ENCODE assay signal across 24 cellular contexts in genomic region chr16:31484491-31485171, GRCh38. TPM values are rescaled to one million over a fixed set of nuclear protein-coding genes. Genes with fewer than 3 reads are reported as not detected.
DNase-seq lines count a peak whose midpoint lies in the region; ATAC-seq, FAIRE-seq and TF ChIP-seq lines count a peak whose summit lies in the region.
"Had no signal": no experiment of that assay in that cellular context is flagged by ENCODE, and none has a peak within 500 bp of the region (broad histone marks: within the 10 kb centered on the region; RNA-seq: fewer than 3 reads in every experiment).

No MANE protein-coding gene starts in this region.

- peaks cover 3% of the 10 kb centered on the region for H3K36me3 Mint-ChIP-seq in nephron (ENCODE audit: low read depth)

- peak overlapping the region in 1 of 2 experiments; percentile 40; a peak in 2 of 6 replicates for H3K27ac ChIP-seq in A549
- no peak overlapping the region for H3K27ac ChIP-seq in Peyer's patch
- peak overlapping the region; percentile 77 for H3K27ac ChIP-seq in hepatocyte
- H3K27ac ChIP-seq: brain microvascular endothelial cell, right lobe of liver, tibial artery had no signal

- no peak for TF ChIP-seq EP300 in A549 (IDR thresholded peaks at IDR 0.05)

- no peak for TF ChIP-seq CTCF in A549 (IDR thresholded peaks at IDR 0.05)
- TF ChIP-seq CTCF in Peyer's patch (IDR thresholded peaks at IDR 0.05): no peak
- no peak for TF ChIP-seq CTCF in hepatocyte (IDR thresholded peaks at IDR 0.05; ENCODE audit: poor library complexity)
- TF ChIP-seq CTCF in nephron (IDR thresholded peaks at IDR 0.05; ENCODE audit: unreplicated experiment in 3 of 3): no peak

- peak; percentile 27 to 28; a peak in 3 of 6 replicates for ATAC-seq in A549
- no peak for ATAC-seq in GM21381 (IDR thresholded peaks at IDR 0.05; ENCODE audit: unreplicated experiment)
- ATAC-seq: GM12878, right lobe of liver had no signal

- H3K4me1 ChIP-seq in A549 (peaks cover 17% of the 10 kb centered on the region; the same call in 2 of the 3 replicates), Peyer's patch (peaks cover 4 to 37% (median 7%) of the 10 kb centered on the region in 4 donors), hepatocyte (ENCODE audit: insufficient read depth) (peaks cover 25% of the 10 kb centered on the region)

- TF ChIP-seq RAD21 in A549 (conservative IDR thresholded peaks at IDR 0.05 in 1 of 2, IDR thresholded peaks at IDR 0.05 in 1 of 2): no peak

- CTCF ChIA-PET in A549 (lab: Yijun Ruan, JAX): no interaction called here

- FAIRE-seq in A549 (lab: Jason Lieb, UNC): no peak
- FAIRE-seq: GM12878 had no signal

- H3K4me3 ChIP-seq in A549: no peak overlapping the region
- H3K4me3 ChIP-seq in Peyer's patch: no peak overlapping the region
- no peak overlapping the region for H3K4me3 ChIP-seq in hepatocyte
- H3K4me3 ChIP-seq: GM12878, right lobe of liver, tibial artery had no signal

- H3K4me3 Mint-ChIP-seq in nephron: peak overlapping the region in 2 of 3 experiments; percentile 48 to 67
- H3K4me3 Mint-ChIP-seq: HFFc6 had no signal

- WGBS in A549 (ENCODE audit: missing lambda C conversion rate): 45% methylated on average over 12 of the region's 14 CpGs
- WGBS in hepatocyte (ENCODE audit: low lambda C conversion rate, missing lambda C conversion rate): 28% methylated on average over 13 of the region's 14 CpGs

- peaks cover 15% of the 10 kb centered on the region for H3K4me1 Mint-ChIP-seq in nephron

- H3K4me2 ChIP-seq in A549: peak overlapping the region; percentile 8; the same call in 2 of the 3 replicates
- peak overlapping the region; percentile 58 for H3K4me2 ChIP-seq in hepatocyte

- H4K20me1 ChIP-seq in hepatocyte (ENCODE audit: insufficient read depth, poor library complexity, severe bottlenecking): no peaks in the 10 kb centered on the region

- H3K9me3 Mint-ChIP-seq in nephron: no peaks in the 10 kb centered on the region
- H3K9me3 Mint-ChIP-seq: HFFc6 had no signal

- H3K9me3 ChIP-seq in A549 (no peaks in the 10 kb centered on the region), Peyer's patch (peaks cover 0 to 4% (median 0%) of the 10 kb centered on the region in 4 donors), hepatocyte (ENCODE audit: low read depth) (no peaks in the 10 kb centered on the region)
- H3K9me3 ChIP-seq: right lobe of liver, tibial artery had no signal

- H3K27ac Mint-ChIP-seq in nephron: peak overlapping the region in 2 of 3 experiments; percentile 41 to 89
- H3K27ac Mint-ChIP-seq: HFFc6 had no signal

- no peaks in the 10 kb centered on the region for H3K9me2 ChIP-seq in hepatocyte (replicated peaks; ENCODE audit: insufficient read depth)

- H3K79me2 ChIP-seq in hepatocyte: no peaks in the 10 kb centered on the region

- POLR2A ChIA-PET in A549 (lab: Yijun Ruan, JAX): interaction anchor here (0.5 kb wide), 1 partner anchor 63 kb away, joined by 3 read pairs; no protein-coding TSS in a partner anchor

- H3K27me3 ChIP-seq in Peyer's patch: no peaks in the 10 kb centered on the region
- H3K27me3 ChIP-seq in hepatocyte: no peaks in the 10 kb centered on the region
- H3K27me3 ChIP-seq: right lobe of liver had no signal

- H3K27me3 Mint-ChIP-seq in nephron (ENCODE audit: low read depth): peaks cover 57% of the 10 kb centered on the region

- peak in 1 of 2 experiments; percentile 51 for DNase-seq in A549 (ENCODE audit: low read depth in 1 of 2, low spot score in 1 of 2)
- peak in 2 of 3 donors; percentile 70 to 71 for DNase-seq in Peyer's patch
- peak; percentile 82 for DNase-seq in hepatocyte (ENCODE audit: low spot score)
- no peak for DNase-seq in NCI-H524 (lab: John Stamatoyannopoulos, UW)
- DNase-seq in DMS53 treated with DMSO at 0.1 percent for 48 hours (lab: John Stamatoyannopoulos, UW; ENCODE audit: unreplicated experiment): no peak
- DNase-seq in NCI-H1436 (lab: John Stamatoyannopoulos, UW): no peak
- DNase-seq: activated CD4-positive, alpha-beta T cell treated with anti-CD3 and anti-CD28 coated beads for 48 hours; activated naive CD4-positive, alpha-beta T cell treated with anti-CD3 and anti-CD28 coated beads, Interleukin-2, amount 50 U/mL, for 16 hours; activated T-cell treated with anti-CD3 and anti-CD28 coated beads, Interleukin-2, amount 50 U/mL, for 1 hour; brain microvascular endothelial cell; HFFc6; KG1; NCI-H1105; NK-92 treated with Interleukin-12 subunit alpha and Interleukin-12 subunit beta, amount 100 ng/mL, for 24 hours; SHP77 treated with DMSO at 0.1 percent for 48 hours; T1000; tibial artery had no signal

- no peak overlapping the region for H2AFZ ChIP-seq in hepatocyte

- no peak for TF ChIP-seq POLR2A in A549 (IDR thresholded peaks at IDR 0.05; ENCODE audit: low read length)
- TF ChIP-seq POLR2A in Peyer's patch (IDR thresholded peaks at IDR 0.05): no peak

- H3K36me3 ChIP-seq in Peyer's patch (no peaks in the 10 kb centered on the region), hepatocyte (replicated peaks; ENCODE audit: insufficient read depth, low read depth) (no peaks in the 10 kb centered on the region)
- H3K36me3 ChIP-seq: brain microvascular endothelial cell, right lobe of liver had no signal

TF ChIP-seq in A549, 52 proteins besides CTCF, POLR2A, EP300 and RAD21:
- TF ChIP-seq MAFK (IDR thresholded peaks at IDR 0.05; ENCODE audit: partially characterized antibody) (no peak), NR3C1 (IDR thresholded peaks at IDR 0.05) (no peak), FOXS1 (CRISPR knock-in tag; IDR thresholded peaks at IDR 0.05) (no peak), MAX (IDR thresholded peaks at IDR 0.05) (peak; percentile 20; the same call in 1 of the 2 replicates), USF2 (IDR thresholded peaks at IDR 0.05) (no peak)
TF ChIP-seq in A549: peak in this region for 1.

RNA-seq across cellular contexts. Expression of gene SLC5A2, which starts 1.7 kb away (rescaled TPM):
- polyA plus RNA-seq in A549 (2011; rRNA removed) (0.07 and 0.09 TPM in 2 replicates), A549 (2017; fragmentation: RNase III; extraction: RNeasy Plus Mini Kit Qiagen cat#74134 plus additional on column Dnase treatment) (0.20 to 0.46 TPM (median 0.41 TPM) in 3 replicates), hepatocyte (7.5 and 12.7 TPM in 2 replicates)
- polyA plus RNA-seq in A549 (2012; cell fraction: cytosol; rRNA removed): 0.11 and 0.12 TPM in 2 replicates
- polyA plus RNA-seq in A549 (2012; cell fraction: nucleus; rRNA removed): 0.71 and 2.2 TPM in 2 replicates
- polyA minus RNA-seq in A549 (2011; rRNA and poly(A)+ RNA removed): 0.12 TPM in 1 of 2 replicates, not detected in the other
- total RNA-seq in Peyer's patch (1 to 10 TPM in 2 of 4 donors, under 1 TPM in 1, not detected in 1; 0.94 to 5.4 (median 2.4) TPM), hepatocyte (2.3 and 2.5 TPM in 2 replicates)
- total RNA-seq: A172, GM12878, lung microvascular endothelial cell had no signal
- polyA plus RNA-seq: neural cell had no signal

RNA-seq across cellular contexts. Expression of gene TGFB1I1, which starts 12.7 kb away (rescaled TPM):
- polyA plus RNA-seq in A549 (2011; rRNA removed): 8.3 and 14.2 TPM in 2 replicates
- 21.4 and 32.6 TPM in 2 replicates for polyA plus RNA-seq in A549 (2012; cell fraction: cytosol; rRNA removed)
- 87.9 and 95.6 TPM in 2 replicates for polyA plus RNA-seq in A549 (2012; cell fraction: nucleus; rRNA removed)
- polyA plus RNA-seq in A549 (2017; fragmentation: RNase III; extraction: RNeasy Plus Mini Kit Qiagen cat#74134 plus additional on column Dnase treatment): 68.7 to 81.0 TPM (median 75.1 TPM) in 3 replicates
- polyA minus RNA-seq in A549 (2011; rRNA and poly(A)+ RNA removed): 20.4 and 24.0 TPM in 2 replicates
- 10 to 100 TPM in 3 of 4 donors, 1 to 10 TPM in 1; 6.0 to 45.4 (median 18.2) TPM for total RNA-seq in Peyer's patch
- 14.5 and 15.7 TPM in 2 replicates for total RNA-seq in hepatocyte
- 34.8 and 35.4 TPM in 2 replicates for polyA plus RNA-seq in hepatocyte

RNA-seq across cellular contexts. Expression of gene RUSF1, which starts 23.6 kb away (rescaled TPM):
- polyA plus RNA-seq in A549 (2011; rRNA removed) (27.8 and 42.4 TPM in 2 replicates), A549 (2017; fragmentation: RNase III; extraction: RNeasy Plus Mini Kit Qiagen cat#74134 plus additional on column Dnase treatment) (30.7 to 37.7 TPM (median 35.3 TPM) in 3 replicates), hepatocyte (56.6 and 68.0 TPM in 2 replicates)
- 23.5 and 30.9 TPM in 2 replicates for polyA plus RNA-seq in A549 (2012; cell fraction: cytosol; rRNA removed)
- polyA plus RNA-seq in A549 (2012; cell fraction: nucleus; rRNA removed): 171 and 181 TPM in 2 replicates
- 52.8 and 57.5 TPM in 2 replicates for polyA minus RNA-seq in A549 (2011; rRNA and poly(A)+ RNA removed)
- total RNA-seq in Peyer's patch (100 to 1,000 TPM in 3 of 4 donors, 10 to 100 TPM in 1; 65.2 to 124 (median 110) TPM), hepatocyte (75.2 and 77.2 TPM in 2 replicates)

RNA-seq across cellular contexts. Expression of gene ARMC5, which starts 25.3 kb away (rescaled TPM):
- polyA plus RNA-seq in A549 (2011; rRNA removed) (3.2 and 3.5 TPM in 2 replicates), A549 (2017; fragmentation: RNase III; extraction: RNeasy Plus Mini Kit Qiagen cat#74134 plus additional on column Dnase treatment) (6.0 to 7.4 TPM (median 6.1 TPM) in 3 replicates), hepatocyte (19.4 and 19.6 TPM in 2 replicates)
- 6.5 and 8.8 TPM in 2 replicates for polyA plus RNA-seq in A549 (2012; cell fraction: cytosol; rRNA removed)
- polyA plus RNA-seq in A549 (2012; cell fraction: nucleus; rRNA removed): 32.7 and 40.9 TPM in 2 replicates
- 5.9 and 8.1 TPM in 2 replicates for polyA minus RNA-seq in A549 (2011; rRNA and poly(A)+ RNA removed)
- total RNA-seq in Peyer's patch (10 to 100 TPM; 12.4 to 20.4 (median 17.6) TPM), hepatocyte (11.4 and 12.2 TPM in 2 replicates)

RNA-seq across cellular contexts. Expression of gene ZNF843, which starts 42.0 kb away (rescaled TPM):
- 0.17 and 0.21 TPM in 2 replicates for polyA plus RNA-seq in A549 (2011; rRNA removed)
- polyA plus RNA-seq in A549 (2012; cell fraction: cytosol; rRNA removed): 0.04 and 0.08 TPM in 2 replicates
- polyA plus RNA-seq in A549 (2012; cell fraction: nucleus; rRNA removed): 0.07 and 0.09 TPM in 2 replicates
- 0.08 to 0.21 TPM (median 0.13 TPM) in 3 replicates for polyA plus RNA-seq in A549 (2017; fragmentation: RNase III; extraction: RNeasy Plus Mini Kit Qiagen cat#74134 plus additional on column Dnase treatment)
- 0.08 and 0.58 TPM in 2 replicates for polyA minus RNA-seq in A549 (2011; rRNA and poly(A)+ RNA removed)
- 1 to 10 TPM in 1 of 4 donors, under 1 TPM in 1, not detected in 2; 0.47 to 1.3 TPM for total RNA-seq in Peyer's patch
- total RNA-seq in hepatocyte: 1.2 and 1.7 TPM in 2 replicates
- polyA plus RNA-seq in hepatocyte: 0.54 and 0.64 TPM in 2 replicates
- total RNA-seq: A172 had no signal

Comparison
In these comparisons a context has a peak if more than half of its experiments do, and no peak if none do; other contexts are left out.
1. DNase-seq: peak in Peyer's patch (2 of 3) and hepatocyte (single experiment); none in NCI-H524 (0 of 2), DMS53 treated with DMSO at 0.1 percent for 48 hours (single experiment) and NCI-H1436 (single experiment).